ENCODE assay signal across 29 cellular contexts in the genomic region with DNA sequence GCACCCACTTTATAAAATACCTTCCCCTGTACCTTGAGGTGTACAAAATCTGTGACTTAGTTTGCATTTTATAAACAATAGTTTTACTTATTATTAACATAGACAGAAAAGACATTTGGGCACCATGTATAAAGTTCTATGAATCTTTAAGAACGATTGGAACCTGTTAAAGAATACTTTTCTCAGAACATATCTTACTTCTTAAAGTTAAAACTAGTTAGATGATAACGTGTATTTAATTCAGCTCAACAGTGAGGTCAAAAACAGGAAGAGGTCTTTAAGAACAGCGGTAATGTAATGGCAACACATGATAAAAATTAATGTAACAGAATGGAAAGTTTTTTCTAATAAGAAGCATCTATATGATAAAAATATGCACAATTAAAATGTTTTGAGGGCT. TPM values are rescaled to one million over a fixed set of nuclear protein-coding genes. Genes with fewer than 3 reads are reported as not detected.
DNase-seq lines count a peak whose midpoint lies in the region; ATAC-seq and TF ChIP-seq lines count a peak whose summit lies in the region.
"Had no signal": no experiment of that assay in that cellular context is flagged by ENCODE, and none has a peak within 500 bp of the region (broad histone marks: within the 10 kb centered on the region; RNA-seq: fewer than 3 reads in every experiment).

No MANE protein-coding gene starts in this region.

- peaks cover 82% of the 10 kb centered on the region for H3K4me1 Mint-ChIP-seq in activated CD4-positive, alpha-beta T cell treated with anti-CD3 and anti-CD28 coated beads, Interleukin-2, amount 10 ng/mL, durations not matched to agents 7 days and 5 days
- peaks cover 66% of the 10 kb centered on the region for H3K4me1 Mint-ChIP-seq in activated CD4-positive, alpha-beta T cell treated with anti-CD3 and anti-CD28 coated beads for 36 hours
- H3K4me1 Mint-ChIP-seq in activated naive CD8-positive, alpha-beta T cell treated with anti-CD3 and anti-CD28 coated beads for 36 hours = peaks cover 66% of the 10 kb centered on the region
- H3K4me1 Mint-ChIP-seq in natural killer cell treated with Interleukin-12 subunit alpha and Interleukin-12 subunit beta and Interleukin-15 and Interleukin-18, amount 100 ng/mL, for 72 hours (ENCODE audit: low read depth in 2 of 2) = peaks cover 52 to 73% of the 10 kb centered on the region in 2 donors

- TF ChIP-seq RAD21 in HCT116 (IDR thresholded peaks at IDR 0.05; ENCODE audit: low read depth) = no peak

- intact Hi-C loops in activated CD4-positive, alpha-beta T cell treated with anti-CD3 and anti-CD28 coated beads for 36 hours (cut with DNase I, micrococcal nuclease) = no loop called here
- intact Hi-C loops in HCT116 (cut with micrococcal nuclease) = no loop called here

- H3K9me3 ChIP-seq in HCT116 (ENCODE audit: control insufficient read depth in 1 of 2, insufficient read depth in 1 of 2, low read depth in 1 of 2, low read length in 2 of 2) = no peaks in the 10 kb centered on the region
- H3K9me3 ChIP-seq: breast epithelium, HAP-1, tibial nerve had no signal

- no TSS peak for BruUV-seq in HCT116 (replicated peaks; lab: Mats Ljungman, UMichigan)

- DNase-seq in activated CD4-positive, alpha-beta T cell treated with anti-CD3 and anti-CD28 coated beads, Interleukin-2, amount 10 ng/mL, durations not matched to agents 7 days and 5 days = no peak
- DNase-seq in activated CD4-positive, alpha-beta T cell treated with anti-CD3 and anti-CD28 coated beads for 36 hours = no peak
- no peak for DNase-seq in HCT116 (ENCODE audit: low read depth, low spot score)
- DNase-seq in activated naive CD8-positive, alpha-beta T cell treated with anti-CD3 and anti-CD28 coated beads for 36 hours = no peak
- no peak for DNase-seq in natural killer cell treated with Interleukin-12 subunit alpha and Interleukin-12 subunit beta and Interleukin-15 and Interleukin-18, amount 100 ng/mL, for 72 hours (ENCODE audit: low spot score)
- DNase-seq in GM03348 (ENCODE audit: low spot score) = no peak
- no peak for DNase-seq in COLO829 (ENCODE audit: low spot score)
- DNase-seq: activated B cell treated with CpG ODN at 0.5 μM for 24 hours; activated CD4-positive, alpha-beta T cell treated with anti-CD3 and anti-CD28 coated beads, Interleukin-2, amount 50 U/mL, for 48 hours; activated naive CD4-positive, alpha-beta T cell treated with Interleukin-2 at 50 U/mL for 16 hours; activated T-cell treated with anti-CD3 and anti-CD28 coated beads, Interleukin-2, amount 50 U/mL, for 1 hour; AML-193; glutamatergic neuron; islet precursor cell; Karpas-422; left ventricle myocardium superior; naive B cell; NCI-H146; NCI-H510A; occipital lobe; SHP77 had no signal

- no peaks in the 10 kb centered on the region for H3K27me3 ChIP-seq in HCT116 (ENCODE audit: insufficient read depth, low read length)
- H3K27me3 ChIP-seq: breast epithelium, tibial nerve had no signal

- peaks cover 28% of the 10 kb centered on the region for H3K36me3 Mint-ChIP-seq in activated CD4-positive, alpha-beta T cell treated with anti-CD3 and anti-CD28 coated beads, Interleukin-2, amount 10 ng/mL, durations not matched to agents 7 days and 5 days (ENCODE audit: low read depth)
- H3K36me3 Mint-ChIP-seq in activated CD4-positive, alpha-beta T cell treated with anti-CD3 and anti-CD28 coated beads for 36 hours (ENCODE audit: low read depth) = peaks cover 4% of the 10 kb centered on the region
- peaks cover 23% of the 10 kb centered on the region for H3K36me3 Mint-ChIP-seq in activated naive CD8-positive, alpha-beta T cell treated with anti-CD3 and anti-CD28 coated beads for 36 hours
- no peaks in the 10 kb centered on the region for H3K36me3 Mint-ChIP-seq in natural killer cell treated with Interleukin-12 subunit alpha and Interleukin-12 subunit beta and Interleukin-15 and Interleukin-18, amount 100 ng/mL, for 72 hours
- H3K36me3 Mint-ChIP-seq: naive B cell had no signal

- no peak overlapping the region for H3K4me3 Mint-ChIP-seq in activated CD4-positive, alpha-beta T cell treated with anti-CD3 and anti-CD28 coated beads, Interleukin-2, amount 10 ng/mL, durations not matched to agents 7 days and 5 days
- no peak overlapping the region for H3K4me3 Mint-ChIP-seq in activated CD4-positive, alpha-beta T cell treated with anti-CD3 and anti-CD28 coated beads for 36 hours
- no peak overlapping the region for H3K4me3 Mint-ChIP-seq in activated naive CD8-positive, alpha-beta T cell treated with anti-CD3 and anti-CD28 coated beads for 36 hours
- peak overlapping the region; percentile 71 for H3K4me3 Mint-ChIP-seq in natural killer cell treated with Interleukin-12 subunit alpha and Interleukin-12 subunit beta and Interleukin-15 and Interleukin-18, amount 100 ng/mL, for 72 hours
- H3K4me3 Mint-ChIP-seq: activated B cell treated with CpG ODN at 0.5 μM for 24 hours, naive B cell had no signal

- no peak for TF ChIP-seq CTCF in HCT116 (IDR thresholded peaks at IDR 0.05 in 2 of 3, conservative IDR thresholded peaks at IDR 0.05 in 1 of 3; ENCODE audit: borderline replicate concordance in 1 of 3, insufficient read depth in 1 of 3, low read depth in 2 of 3, low read length in 2 of 3)

- no peak for TF ChIP-seq POLR2A in HCT116 (IDR thresholded peaks at IDR 0.05; ENCODE audit: borderline replicate concordance, extremely low read depth, insufficient read depth, insufficient read length)

- RAD21 ChIA-PET in HCT116 (lab: Charles Lee; ENCODE audit: low non-redundant PET in 1 of 2, low total read pairs in 2 of 2, uncharacterized antibody in 2 of 2, unreplicated experiment in 2 of 2) = no interaction called here

- H3K36me3 ChIP-seq in HCT116 (ENCODE audit: control insufficient read depth in 1 of 2, insufficient read depth in 2 of 2, low read length in 2 of 2) = no peaks in the 10 kb centered on the region
- H3K36me3 ChIP-seq: breast epithelium, HAP-1, tibial nerve had no signal

- no peak overlapping the region for H3K27ac ChIP-seq in HCT116 (ENCODE audit: low read depth, low read length)
- H3K27ac ChIP-seq: breast epithelium, PC-9, tibial nerve had no signal

- no peaks in the 10 kb centered on the region; the same call in 1 of the 2 replicates for H3K79me2 ChIP-seq in HCT116 (ENCODE audit: insufficient read depth, low read length)

- no peaks in the 10 kb centered on the region for H3K27me3 Mint-ChIP-seq in activated CD4-positive, alpha-beta T cell treated with anti-CD3 and anti-CD28 coated beads, Interleukin-2, amount 10 ng/mL, durations not matched to agents 7 days and 5 days
- H3K27me3 Mint-ChIP-seq in activated CD4-positive, alpha-beta T cell treated with anti-CD3 and anti-CD28 coated beads for 36 hours = peaks cover 4% of the 10 kb centered on the region
- H3K27me3 Mint-ChIP-seq in activated naive CD8-positive, alpha-beta T cell treated with anti-CD3 and anti-CD28 coated beads for 36 hours = no peaks in the 10 kb centered on the region
- H3K27me3 Mint-ChIP-seq in natural killer cell treated with Interleukin-12 subunit alpha and Interleukin-12 subunit beta and Interleukin-15 and Interleukin-18, amount 100 ng/mL, for 72 hours = no peaks in the 10 kb centered on the region
- H3K27me3 Mint-ChIP-seq: activated B cell treated with CpG ODN at 0.5 μM for 24 hours, naive B cell had no signal

- H3K9ac ChIP-seq in HCT116 (ENCODE audit: low read length) = no peak overlapping the region

- H3K9me3 Mint-ChIP-seq in activated CD4-positive, alpha-beta T cell treated with anti-CD3 and anti-CD28 coated beads, Interleukin-2, amount 10 ng/mL, durations not matched to agents 7 days and 5 days = peaks cover 9% of the 10 kb centered on the region
- peaks cover 6% of the 10 kb centered on the region for H3K9me3 Mint-ChIP-seq in activated CD4-positive, alpha-beta T cell treated with anti-CD3 and anti-CD28 coated beads for 36 hours (ENCODE audit: low read depth)
- peaks cover 11% of the 10 kb centered on the region for H3K9me3 Mint-ChIP-seq in activated naive CD8-positive, alpha-beta T cell treated with anti-CD3 and anti-CD28 coated beads for 36 hours
- H3K9me3 Mint-ChIP-seq in natural killer cell treated with Interleukin-12 subunit alpha and Interleukin-12 subunit beta and Interleukin-15 and Interleukin-18, amount 100 ng/mL, for 72 hours = peaks cover 3% of the 10 kb centered on the region
- H3K9me3 Mint-ChIP-seq: activated B cell treated with CpG ODN at 0.5 μM for 24 hours, naive B cell had no signal

- H2AFZ ChIP-seq in HCT116 (ENCODE audit: low read depth, low read length, poor library complexity, severe bottlenecking) = no peak overlapping the region
- H2AFZ ChIP-seq: PC-9 had no signal

- H3K4me3 ChIP-seq in HCT116 (replicated peaks in 1 of 2; ENCODE audit: low read depth in 1 of 2, low read length in 2 of 2) = no peak overlapping the region
- H3K4me3 ChIP-seq: breast epithelium, HAP-1, PC-9, tibial nerve had no signal

- no peaks in the 10 kb centered on the region for H3K9me2 ChIP-seq in HCT116 (ENCODE audit: insufficient read depth)

- H3K4me2 ChIP-seq in HCT116 (ENCODE audit: low read length) = no peak overlapping the region
- H3K4me2 ChIP-seq: PC-9 had no signal

- POLR2A ChIA-PET in activated CD4-positive, alpha-beta T cell treated with anti-CD3 and anti-CD28 coated beads, Interleukin-2, amount 10 ng/mL, durations not matched to agents 7 days and 5 days (lab: Charles Lee) = no interaction called here
- POLR2A ChIA-PET in activated CD4-positive, alpha-beta T cell treated with anti-CD3 and anti-CD28 coated beads for 36 hours (lab: Charles Lee) = no interaction called here
- POLR2A ChIA-PET in HCT116 (lab: Charles Lee) = no interaction called here

- H3K27ac Mint-ChIP-seq in activated CD4-positive, alpha-beta T cell treated with anti-CD3 and anti-CD28 coated beads, Interleukin-2, amount 10 ng/mL, durations not matched to agents 7 days and 5 days = peak overlapping the region; percentile 99
- no peak overlapping the region for H3K27ac Mint-ChIP-seq in activated CD4-positive, alpha-beta T cell treated with anti-CD3 and anti-CD28 coated beads for 36 hours
- H3K27ac Mint-ChIP-seq in activated naive CD8-positive, alpha-beta T cell treated with anti-CD3 and anti-CD28 coated beads for 36 hours = peak overlapping the region; percentile 67
- peak overlapping the region; percentile 92 to 98 for H3K27ac Mint-ChIP-seq in natural killer cell treated with Interleukin-12 subunit alpha and Interleukin-12 subunit beta and Interleukin-15 and Interleukin-18, amount 100 ng/mL, for 72 hours
- H3K27ac Mint-ChIP-seq: activated B cell treated with CpG ODN at 0.5 μM for 24 hours, naive B cell had no signal

- H4K20me1 ChIP-seq in HCT116 (ENCODE audit: insufficient read depth) = no peaks in the 10 kb centered on the region

- CTCF ChIA-PET in activated CD4-positive, alpha-beta T cell treated with anti-CD3 and anti-CD28 coated beads, Interleukin-2, amount 10 ng/mL, durations not matched to agents 7 days and 5 days (lab: Charles Lee) = no interaction called here
- CTCF ChIA-PET in activated CD4-positive, alpha-beta T cell treated with anti-CD3 and anti-CD28 coated beads for 36 hours (lab: Charles Lee) = no interaction called here
- CTCF ChIA-PET in HCT116 (lab: Charles Lee) = no interaction called here

- ATAC-seq in activated CD4-positive, alpha-beta T cell treated with anti-CD3 and anti-CD28 coated beads for 36 hours = no peak
- no peak for ATAC-seq in HCT116
- ATAC-seq in natural killer cell treated with Interleukin-12 subunit alpha and Interleukin-12 subunit beta and Interleukin-15 and Interleukin-18, amount 100 ng/mL, for 72 hours = no peak
- no peak for ATAC-seq in GM18870 (IDR thresholded peaks at IDR 0.05; ENCODE audit: unreplicated experiment)
- ATAC-seq: left ventricle myocardium superior had no signal

- peaks cover 39 to 57% of the 10 kb centered on the region in 2 experiments for H3K4me1 ChIP-seq in HCT116 (ENCODE audit: control insufficient read depth in 1 of 2, insufficient read depth in 2 of 2, low read length in 2 of 2)
- H3K4me1 ChIP-seq: breast epithelium, tibial nerve had no signal

RNA-seq across cellular contexts. Expression of gene CPOX, which starts 25.0 kb away (rescaled TPM):
- total RNA-seq in activated CD4-positive, alpha-beta T cell treated with anti-CD3 and anti-CD28 coated beads, Interleukin-2, amount 10 ng/mL, durations not matched to agents 7 days and 5 days = 10 to 100 TPM; 60.4 to 66.3 TPM
- 10 to 100 TPM; 40.3 to 41.9 TPM for total RNA-seq in activated CD4-positive, alpha-beta T cell treated with anti-CD3 and anti-CD28 coated beads for 36 hours
- 353 TPM for total RNA-seq in HCT116 (2021; ENCODE audit: unreplicated experiment)
- polyA plus RNA-seq in HCT116 (2012) = 117 and 129 TPM in 2 replicates
- total RNA-seq in activated naive CD8-positive, alpha-beta T cell treated with anti-CD3 and anti-CD28 coated beads for 36 hours = 10 to 100 TPM; 48.6 to 54.7 TPM
- total RNA-seq in natural killer cell treated with Interleukin-12 subunit alpha and Interleukin-12 subunit beta and Interleukin-15 and Interleukin-18, amount 100 ng/mL, for 72 hours = 10 to 100 TPM; 35.7 to 84.3 TPM

RNA-seq across cellular contexts. Expression of gene GPR15, which starts 36.6 kb away (rescaled TPM):
- total RNA-seq in activated CD4-positive, alpha-beta T cell treated with anti-CD3 and anti-CD28 coated beads, Interleukin-2, amount 10 ng/mL, durations not matched to agents 7 days and 5 days = 10 to 100 TPM; 31.0 to 35.0 TPM
- total RNA-seq in activated CD4-positive, alpha-beta T cell treated with anti-CD3 and anti-CD28 coated beads for 36 hours = 1 to 10 TPM; 1.1 to 1.3 TPM
- 1.1 TPM for total RNA-seq in HCT116 (2021; ENCODE audit: unreplicated experiment)
- polyA plus RNA-seq in HCT116 (2012) = 1.1 and 1.6 TPM in 2 replicates
- 1 to 10 TPM in 1 of 2 experiments, under 1 TPM in 1; 0.52 to 1.0 TPM for total RNA-seq in activated naive CD8-positive, alpha-beta T cell treated with anti-CD3 and anti-CD28 coated beads for 36 hours
- total RNA-seq in natural killer cell treated with Interleukin-12 subunit alpha and Interleukin-12 subunit beta and Interleukin-15 and Interleukin-18, amount 100 ng/mL, for 72 hours = 10 to 100 TPM in 1 of 2 donors, 1 to 10 TPM in 1; 1.4 to 13.2 TPM
- total RNA-seq: A172, epithelial cell of proximal tubule, left ventricle myocardium superior, occipital lobe, PC-9, pulmonary artery endothelial cell, tibial nerve had no signal

RNA-seq across cellular contexts. Expression of gene CLDND1, which starts 45.7 kb away (rescaled TPM):
- 100 to 1,000 TPM; 399 to 432 TPM for total RNA-seq in activated CD4-positive, alpha-beta T cell treated with anti-CD3 and anti-CD28 coated beads, Interleukin-2, amount 10 ng/mL, durations not matched to agents 7 days and 5 days
- total RNA-seq in activated CD4-positive, alpha-beta T cell treated with anti-CD3 and anti-CD28 coated beads for 36 hours = 100 to 1,000 TPM; 153 to 171 TPM
- 472 TPM for total RNA-seq in HCT116 (2021; ENCODE audit: unreplicated experiment)
- polyA plus RNA-seq in HCT116 (2012) = 307 and 351 TPM in 2 replicates
- 100 to 1,000 TPM; 196 to 204 TPM for total RNA-seq in activated naive CD8-positive, alpha-beta T cell treated with anti-CD3 and anti-CD28 coated beads for 36 hours
- 100 to 1,000 TPM; 352 to 548 TPM for total RNA-seq in natural killer cell treated with Interleukin-12 subunit alpha and Interleukin-12 subunit beta and Interleukin-15 and Interleukin-18, amount 100 ng/mL, for 72 hours
